21 cellular contexts compared by ENCODE assay signal in the genomic region with DNA sequence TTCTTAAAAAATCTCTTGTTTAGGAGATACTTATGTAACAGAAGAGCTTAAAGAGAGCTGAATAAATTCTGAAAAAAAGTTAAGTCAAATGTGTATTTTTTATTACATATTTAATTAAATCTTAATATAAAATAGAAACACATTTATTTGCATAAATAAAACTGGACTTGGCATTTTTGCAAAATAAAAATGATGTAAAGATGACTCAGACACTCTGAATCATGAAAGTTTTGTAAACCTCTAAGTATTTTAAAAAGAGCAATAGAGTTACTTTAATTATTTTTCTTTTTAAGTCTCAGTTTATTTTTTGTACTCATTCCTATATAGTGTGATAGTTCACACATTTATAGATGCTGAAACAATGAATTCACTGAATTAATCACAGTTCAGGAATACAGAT.
DNase-seq lines count a peak whose midpoint lies in the region; ATAC-seq and TF ChIP-seq lines count a peak whose summit lies in the region.
"Had no signal": no experiment of that assay in that cellular context is flagged by ENCODE, and none has a peak within 500 bp of the region (broad histone marks: within the 10 kb centered on the region; RNA-seq: fewer than 3 reads in every experiment).

No MANE protein-coding gene starts in this region.

- H3K4me2 ChIP-seq in IMR-90 (ENCODE audit: low read depth, low read length) (no peak overlapping the region), mammary epithelial cell (ENCODE audit: insufficient read depth, low read depth, low read length) (no peak overlapping the region)

- H3K23ac ChIP-seq in IMR-90 (ENCODE audit: low read depth, low read length) = no peak overlapping the region

- H3K4ac ChIP-seq in IMR-90 (ENCODE audit: low read depth, low read length) = no peak overlapping the region

- H2AK9ac ChIP-seq in IMR-90 (replicated peaks; ENCODE audit: low read depth, low read length, poor library complexity) = no peak overlapping the region

- H2AK5ac ChIP-seq in IMR-90 (ENCODE audit: low read depth, low read length) = no peak overlapping the region

- H3K4me3 Mint-ChIP-seq in type B pancreatic cell = no peak overlapping the region
- H3K4me3 Mint-ChIP-seq: activated naive CD8-positive, alpha-beta T cell treated with anti-CD3 and anti-CD28 coated beads, Interleukin-2, amount 10 ng/mL, durations not matched to agents 7 days and 5 days; mesothelial cell of epicardium; natural killer cell treated with Interleukin-12 subunit alpha and Interleukin-12 subunit beta and Interleukin-15 and Interleukin-18, amount 100 ng/mL, for 72 hours had no signal

- TF ChIP-seq CTCF in IMR-90 (conservative IDR thresholded peaks at IDR 0.05; ENCODE audit: low read depth, low read length) (no peak), mammary epithelial cell (conservative IDR thresholded peaks at IDR 0.05 in 1 of 2, IDR thresholded peaks at IDR 0.05 in 1 of 2; ENCODE audit: extremely low read depth in 1 of 2, insufficient read depth in 1 of 2, low read depth in 1 of 2, low read length in 2 of 2) (no peak), fibroblast of the aortic adventitia (IDR thresholded peaks at IDR 0.05; ENCODE audit: insufficient read depth, low read length) (no peak), vagina (IDR thresholded peaks at IDR 0.05) (no peak), type B pancreatic cell (conservative IDR thresholded peaks at IDR 0.05) (no peak)

- H2BK20ac ChIP-seq in IMR-90 (ENCODE audit: low read depth, low read length) = no peak overlapping the region

- peaks cover 4% of the 10 kb centered on the region for H3K4me1 ChIP-seq in IMR-90 (ENCODE audit: control insufficient read depth, insufficient read depth, low read length)
- H3K4me1 ChIP-seq in mammary epithelial cell (ENCODE audit: insufficient read depth, low read length) = no peaks in the 10 kb centered on the region
- no peaks in the 10 kb centered on the region for H3K4me1 ChIP-seq in vagina
- H3K4me1 ChIP-seq: uterus had no signal

- no TSS peak for BruUV-seq in IMR-90 (replicated peaks; lab: Mats Ljungman, UMichigan)
- BruUV-seq in mammary epithelial cell (replicated peaks; lab: Mats Ljungman, UMichigan) = no TSS peak

- H3K9ac ChIP-seq in IMR-90 (ENCODE audit: low read depth, low read length) (no peak overlapping the region), mammary epithelial cell (ENCODE audit: insufficient read depth, low read length) (no peak overlapping the region)

- H3K14ac ChIP-seq in IMR-90 (replicated peaks; ENCODE audit: low read depth, low read length) = no peak overlapping the region

- H3K9me3 ChIP-seq in IMR-90 (ENCODE audit: control insufficient read depth, insufficient read depth, low read length) (no peaks in the 10 kb centered on the region), mammary epithelial cell (replicated peaks; ENCODE audit: insufficient read depth, low read length) (no peaks in the 10 kb centered on the region), vagina (no peaks in the 10 kb centered on the region)
- H3K9me3 ChIP-seq: ovary, sigmoid colon, uterus had no signal

- H3K4me3 ChIP-seq in IMR-90 (ENCODE audit: insufficient read depth, low read depth, low read length) = no peak overlapping the region
- no peak overlapping the region for H3K4me3 ChIP-seq in mammary epithelial cell (replicated peaks in 1 of 3; ENCODE audit: insufficient read depth in 1 of 3, low read depth in 2 of 3, low read length in 3 of 3)
- no peak overlapping the region for H3K4me3 ChIP-seq in fibroblast of the aortic adventitia (ENCODE audit: low read depth, low read length)
- no peak overlapping the region for H3K4me3 ChIP-seq in vagina
- H3K4me3 ChIP-seq: ovary, sigmoid colon, uterus had no signal

- dilution Hi-C loops in IMR-90 (cut with HindIII; ENCODE audit: low sequenced_read_pairs, unreplicated experiment) = no loop called here
- dilution Hi-C loops in mammary epithelial cell (cut with HindIII; ENCODE audit: low sequenced_read_pairs) = no loop called here

- H2BK15ac ChIP-seq in IMR-90 (ENCODE audit: low read depth, low read length) = no peak overlapping the region

- no peaks in the 10 kb centered on the region for H3K79me1 ChIP-seq in IMR-90 (ENCODE audit: low read depth in 1 of 2, low read length in 2 of 2)

- H2BK120ac ChIP-seq in IMR-90 (ENCODE audit: low read depth, low read length) = no peak overlapping the region

- POLR2A ChIA-PET in IMR-90 (lab: Charles Lee; ENCODE audit: unreplicated experiment) = no interaction called here

- intact Hi-C loops in IMR-90 (cut with micrococcal nuclease) (no loop called here), mammary epithelial cell (cut with micrococcal nuclease) (no loop called here), vagina (cut with DNase I) (no loop called here)

- ATAC-seq in IMR-90 (ENCODE audit: low read depth) = no peak
- ATAC-seq: left colon; natural killer cell treated with Interleukin-12 subunit alpha and Interleukin-12 subunit beta and Interleukin-15 and Interleukin-18, amount 100 ng/mL, for 72 hours had no signal

- H2BK5ac ChIP-seq in IMR-90 (ENCODE audit: low read depth, low read length, poor library complexity, severe bottlenecking) = no peak overlapping the region

- TF ChIP-seq POLR2A in IMR-90 (IDR thresholded peaks at IDR 0.05; ENCODE audit: low read depth, low read length) (no peak), vagina (IDR thresholded peaks at IDR 0.05) (no peak)

- H3K9me1 ChIP-seq in IMR-90 (ENCODE audit: insufficient read depth, low read length) = no peaks in the 10 kb centered on the region

- H3K56ac ChIP-seq in IMR-90 (ENCODE audit: extremely low read depth, insufficient read depth, low read length) = no peak overlapping the region

- no peak overlapping the region for H4K5ac ChIP-seq in IMR-90 (ENCODE audit: low read depth, low read length)

- H4K8ac ChIP-seq in IMR-90 (ENCODE audit: low read depth in 2 of 2, low read length in 2 of 2) = no peak overlapping the region

- H4K91ac ChIP-seq in IMR-90 (ENCODE audit: insufficient read depth, low read depth, low read length) = no peak overlapping the region

- H3K4me1 Mint-ChIP-seq in type B pancreatic cell (ENCODE audit: unreplicated experiment) = no peaks in the 10 kb centered on the region
- H3K4me1 Mint-ChIP-seq: activated naive CD8-positive, alpha-beta T cell treated with anti-CD3 and anti-CD28 coated beads, Interleukin-2, amount 10 ng/mL, durations not matched to agents 7 days and 5 days had no signal

- H3K27me3 ChIP-seq in IMR-90 (ENCODE audit: control insufficient read depth, insufficient read depth, low read length) (peaks cover 2% of the 10 kb centered on the region; the same call in 1 of the 2 replicates), mammary epithelial cell (ENCODE audit: insufficient read depth, low read length) (no peaks in the 10 kb centered on the region), vagina (no peaks in the 10 kb centered on the region)
- H3K27me3 ChIP-seq: ovary, sigmoid colon, uterus had no signal

- no peak overlapping the region for H3K27ac Mint-ChIP-seq in type B pancreatic cell
- H3K27ac Mint-ChIP-seq: activated naive CD8-positive, alpha-beta T cell treated with anti-CD3 and anti-CD28 coated beads, Interleukin-2, amount 10 ng/mL, durations not matched to agents 7 days and 5 days; mesothelial cell of epicardium; natural killer cell treated with Interleukin-12 subunit alpha and Interleukin-12 subunit beta and Interleukin-15 and Interleukin-18, amount 100 ng/mL, for 72 hours had no signal

- no peak overlapping the region for H3K18ac ChIP-seq in IMR-90 (ENCODE audit: low read depth, low read length)

- DNase-seq in IMR-90 (peak; percentile 53), mammary epithelial cell (peak; percentile 19), fibroblast of the aortic adventitia (ENCODE audit: low read depth) (peak; percentile 48), stromal cell of bone marrow (ENCODE audit: low read depth) (peak; percentile 28), vagina (ENCODE audit: extremely low spot score in 2 of 2) (no peak), type B pancreatic cell (ENCODE audit: extremely low spot score, unreplicated experiment) (no peak)
- DNase-seq in stimulated activated CD4-positive, alpha-beta T cell treated with anti-CD3 and anti-CD28 coated beads, Interleukin-4, amount 100 ng/mL, for 24 hours = no peak
- DNase-seq: activated CD4-positive, alpha-beta T cell treated with anti-CD3 and anti-CD28 coated beads, Interleukin-2, amount 50 U/mL, for 48 hours; activated CD8-positive, alpha-beta memory T cell treated with anti-CD3 and anti-CD28 coated beads, Interleukin-2, amount 50 U/mL, for 48 hours; activated naive CD8-positive, alpha-beta T cell treated with anti-CD3 and anti-CD28 coated beads, Interleukin-2, amount 10 ng/mL, durations not matched to agents 7 days and 5 days; dermis blood vessel endothelial cell; DMS79; Karpas-422; left colon; NCI-H187 treated with DMSO at 0.1 percent for 48 hours; NCI-H774; ovary; sigmoid colon; uterus had no signal

- in situ Hi-C loops in IMR-90 (cut with MboI; ENCODE audit: low sequenced_read_pairs) (no loop called here), mammary epithelial cell (cut with MboI; ENCODE audit: low sequenced_read_pairs in 2 of 2) (no loop called here)

- H4K20me1 ChIP-seq in IMR-90 (ENCODE audit: insufficient read depth, low read length) (no peaks in the 10 kb centered on the region), mammary epithelial cell (ENCODE audit: insufficient read depth, low read length) (no peaks in the 10 kb centered on the region)

- H3K27me3 Mint-ChIP-seq in type B pancreatic cell = no peaks in the 10 kb centered on the region
- H3K27me3 Mint-ChIP-seq: activated naive CD8-positive, alpha-beta T cell treated with anti-CD3 and anti-CD28 coated beads, Interleukin-2, amount 10 ng/mL, durations not matched to agents 7 days and 5 days had no signal

- H3K36me3 ChIP-seq in IMR-90 (ENCODE audit: control insufficient read depth, insufficient read depth, low read length) (no peaks in the 10 kb centered on the region), mammary epithelial cell (ENCODE audit: insufficient read depth, low read length) (no peaks in the 10 kb centered on the region), vagina (no peaks in the 10 kb centered on the region)
- H3K36me3 ChIP-seq: ovary, sigmoid colon, uterus had no signal

- H3K27ac ChIP-seq in IMR-90 (ENCODE audit: insufficient read depth, low read length) = no peak overlapping the region
- no peak overlapping the region for H3K27ac ChIP-seq in mammary epithelial cell (ENCODE audit: insufficient read depth, low read depth, low read length)
- H3K27ac ChIP-seq in vagina = no peak overlapping the region
- H3K27ac ChIP-seq: ovary, sigmoid colon, uterus had no signal

- CTCF ChIA-PET in IMR-90 (lab: Yijun Ruan, JAX) = no interaction called here
- CTCF ChIA-PET in mammary epithelial cell (lab: Charles Lee; ENCODE audit: low non-redundant PET) = no interaction called here

- no peaks in the 10 kb centered on the region for H3K36me3 Mint-ChIP-seq in type B pancreatic cell
- H3K36me3 Mint-ChIP-seq: activated naive CD8-positive, alpha-beta T cell treated with anti-CD3 and anti-CD28 coated beads, Interleukin-2, amount 10 ng/mL, durations not matched to agents 7 days and 5 days; mesothelial cell of epicardium; natural killer cell treated with Interleukin-12 subunit alpha and Interleukin-12 subunit beta and Interleukin-15 and Interleukin-18, amount 100 ng/mL, for 72 hours had no signal

- no peaks in the 10 kb centered on the region for H3K79me2 ChIP-seq in mammary epithelial cell (ENCODE audit: insufficient read depth, low read length)

- H2AFZ ChIP-seq in IMR-90 (replicated peaks; ENCODE audit: low read length, poor library complexity) (no peak overlapping the region), mammary epithelial cell (ENCODE audit: low read depth, low read length) (no peak overlapping the region)

- no peaks in the 10 kb centered on the region for H3K9me3 Mint-ChIP-seq in type B pancreatic cell
- H3K9me3 Mint-ChIP-seq: activated naive CD8-positive, alpha-beta T cell treated with anti-CD3 and anti-CD28 coated beads, Interleukin-2, amount 10 ng/mL, durations not matched to agents 7 days and 5 days; mesothelial cell of epicardium; natural killer cell treated with Interleukin-12 subunit alpha and Interleukin-12 subunit beta and Interleukin-15 and Interleukin-18, amount 100 ng/mL, for 72 hours had no signal

- TF ChIP-seq RAD21 in IMR-90 (IDR thresholded peaks at IDR 0.05; ENCODE audit: low read length) = no peak

Comparison
In these comparisons a context has a peak if more than half of its experiments do, and no peak if none do; other contexts are left out.
1. DNase-seq: peak in IMR-90 (single experiment), mammary epithelial cell (single experiment), fibroblast of the aortic adventitia (single experiment) and stromal cell of bone marrow (single experiment); none in stimulated activated CD4-positive, alpha-beta T cell treated with anti-CD3 and anti-CD28 coated beads, Interleukin-4, amount 100 ng/mL, for 24 hours (single experiment), vagina (0 of 2) and type B pancreatic cell (single experiment).